ENCODE assay signal across 1 cellular context in the genomic region with DNA sequence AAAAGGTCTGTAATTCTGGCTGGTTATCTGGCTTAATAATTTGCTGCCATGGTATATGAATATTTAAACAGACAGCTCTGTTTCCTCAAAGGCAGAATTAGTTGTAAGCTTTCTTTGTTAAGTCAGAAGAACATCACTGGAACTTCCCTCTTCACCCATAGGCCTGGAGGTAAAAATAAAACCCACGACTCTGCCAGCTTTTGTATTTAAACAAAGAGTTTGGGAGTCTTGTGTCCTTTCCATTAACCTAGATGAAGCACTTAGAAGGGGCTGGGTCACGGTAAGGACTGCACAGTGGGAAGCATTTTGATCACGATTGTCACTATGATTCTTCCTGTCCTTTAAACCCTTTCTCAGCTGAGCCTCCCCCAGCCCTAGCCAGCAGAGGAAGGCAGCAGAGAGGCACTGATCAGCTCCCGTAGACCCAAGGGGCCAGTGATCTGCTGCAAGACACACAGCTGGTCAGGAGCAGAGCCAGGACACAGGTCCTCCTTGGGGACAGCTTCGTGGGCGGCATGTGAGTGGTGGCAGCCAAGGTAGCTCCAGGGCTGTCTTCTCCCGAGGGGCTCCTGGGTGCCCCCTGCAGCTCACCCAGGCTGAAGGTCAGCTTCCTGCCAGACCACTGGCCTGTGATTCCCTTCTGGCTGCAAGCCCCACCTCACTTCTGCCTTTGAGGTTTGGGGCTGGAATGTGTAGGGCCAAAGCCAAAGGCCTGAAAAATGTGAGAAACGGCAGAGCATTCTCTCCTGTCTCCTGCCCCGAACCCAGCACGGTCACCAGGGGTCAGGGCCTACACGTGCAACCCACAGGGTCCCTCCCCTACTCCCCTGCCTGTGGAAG.
TF ChIP-seq lines count a peak whose summit lies in the region.

No MANE protein-coding gene starts in this region.

TF ChIP-seq in K562, 482 proteins besides CTCF, POLR2A, EP300 and RAD21 (continued from another document):
- TF ChIP-seq, protein P1, sequence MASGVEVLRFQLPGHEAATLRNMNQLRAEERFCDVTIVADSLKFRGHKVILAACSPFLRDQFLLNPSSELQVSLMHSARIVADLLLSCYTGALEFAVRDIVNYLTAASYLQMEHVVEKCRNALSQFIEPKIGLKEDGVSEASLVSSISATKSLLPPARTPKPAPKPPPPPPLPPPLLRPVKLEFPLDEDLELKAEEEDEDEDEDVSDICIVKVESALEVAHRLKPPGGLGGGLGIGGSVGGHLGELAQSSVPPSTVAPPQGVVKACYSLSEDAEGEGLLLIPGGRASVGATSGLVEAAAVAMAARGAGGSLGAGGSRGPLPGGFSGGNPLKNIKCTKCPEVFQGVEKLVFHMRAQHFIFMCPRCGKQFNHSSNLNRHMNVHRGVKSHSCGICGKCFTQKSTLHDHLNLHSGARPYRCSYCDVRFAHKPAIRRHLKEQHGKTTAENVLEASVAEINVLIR (CRISPR knock-in tag; IDR thresholded peaks at IDR 0.05) = peak; percentile 41; the same call in 1 of the 2 replicates
- peak; percentile 74; the same call in 1 of the 2 replicates for TF ChIP-seq BACH1 (tag; IDR thresholded peaks at IDR 0.05)
- 0 out of 2 replicates have a peak, but pooled peaks have one; percentile 18 for TF ChIP-seq JUND (IDR thresholded peaks at IDR 0.05; ENCODE audit: borderline replicate concordance, low read depth, low read length)
- no peak; the same call in 2 of the 3 replicates for TF ChIP-seq JUND (tag; IDR thresholded peaks at IDR 0.05; ENCODE audit: borderline replicate concordance, low read depth, low read length)
- peak; percentile 71; the same call in 1 of the 2 replicates for TF ChIP-seq ELF2 (CRISPR knock-in tag; IDR thresholded peaks at IDR 0.05)
- TF ChIP-seq ZNF79 (CRISPR knock-in tag; IDR thresholded peaks at IDR 0.05; ENCODE audit: low read depth) = peak; percentile 41; the same call in 1 of the 2 replicates
- TF ChIP-seq NR2C1 (IDR thresholded peaks at IDR 0.05) = no peak
- TF ChIP-seq NR2C1 (tag; IDR thresholded peaks at IDR 0.05) = no peak; the same call in 1 of the 2 replicates
- TF ChIP-seq ZNF431 (CRISPR knock-in tag; IDR thresholded peaks at IDR 0.05) = 0 out of 2 replicates have a peak, but pooled peaks have one; percentile 21
- TF ChIP-seq ZNF57 (CRISPR knock-in tag; IDR thresholded peaks at IDR 0.05) = 0 out of 2 replicates have a peak, but pooled peaks have one; percentile 34
- TF ChIP-seq, protein P2, sequence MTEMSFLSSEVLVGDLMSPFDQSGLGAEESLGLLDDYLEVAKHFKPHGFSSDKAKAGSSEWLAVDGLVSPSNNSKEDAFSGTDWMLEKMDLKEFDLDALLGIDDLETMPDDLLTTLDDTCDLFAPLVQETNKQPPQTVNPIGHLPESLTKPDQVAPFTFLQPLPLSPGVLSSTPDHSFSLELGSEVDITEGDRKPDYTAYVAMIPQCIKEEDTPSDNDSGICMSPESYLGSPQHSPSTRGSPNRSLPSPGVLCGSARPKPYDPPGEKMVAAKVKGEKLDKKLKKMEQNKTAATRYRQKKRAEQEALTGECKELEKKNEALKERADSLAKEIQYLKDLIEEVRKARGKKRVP (CRISPR knock-in tag; IDR thresholded peaks at IDR 0.05) = peak; percentile 69
- TF ChIP-seq, protein P3, sequence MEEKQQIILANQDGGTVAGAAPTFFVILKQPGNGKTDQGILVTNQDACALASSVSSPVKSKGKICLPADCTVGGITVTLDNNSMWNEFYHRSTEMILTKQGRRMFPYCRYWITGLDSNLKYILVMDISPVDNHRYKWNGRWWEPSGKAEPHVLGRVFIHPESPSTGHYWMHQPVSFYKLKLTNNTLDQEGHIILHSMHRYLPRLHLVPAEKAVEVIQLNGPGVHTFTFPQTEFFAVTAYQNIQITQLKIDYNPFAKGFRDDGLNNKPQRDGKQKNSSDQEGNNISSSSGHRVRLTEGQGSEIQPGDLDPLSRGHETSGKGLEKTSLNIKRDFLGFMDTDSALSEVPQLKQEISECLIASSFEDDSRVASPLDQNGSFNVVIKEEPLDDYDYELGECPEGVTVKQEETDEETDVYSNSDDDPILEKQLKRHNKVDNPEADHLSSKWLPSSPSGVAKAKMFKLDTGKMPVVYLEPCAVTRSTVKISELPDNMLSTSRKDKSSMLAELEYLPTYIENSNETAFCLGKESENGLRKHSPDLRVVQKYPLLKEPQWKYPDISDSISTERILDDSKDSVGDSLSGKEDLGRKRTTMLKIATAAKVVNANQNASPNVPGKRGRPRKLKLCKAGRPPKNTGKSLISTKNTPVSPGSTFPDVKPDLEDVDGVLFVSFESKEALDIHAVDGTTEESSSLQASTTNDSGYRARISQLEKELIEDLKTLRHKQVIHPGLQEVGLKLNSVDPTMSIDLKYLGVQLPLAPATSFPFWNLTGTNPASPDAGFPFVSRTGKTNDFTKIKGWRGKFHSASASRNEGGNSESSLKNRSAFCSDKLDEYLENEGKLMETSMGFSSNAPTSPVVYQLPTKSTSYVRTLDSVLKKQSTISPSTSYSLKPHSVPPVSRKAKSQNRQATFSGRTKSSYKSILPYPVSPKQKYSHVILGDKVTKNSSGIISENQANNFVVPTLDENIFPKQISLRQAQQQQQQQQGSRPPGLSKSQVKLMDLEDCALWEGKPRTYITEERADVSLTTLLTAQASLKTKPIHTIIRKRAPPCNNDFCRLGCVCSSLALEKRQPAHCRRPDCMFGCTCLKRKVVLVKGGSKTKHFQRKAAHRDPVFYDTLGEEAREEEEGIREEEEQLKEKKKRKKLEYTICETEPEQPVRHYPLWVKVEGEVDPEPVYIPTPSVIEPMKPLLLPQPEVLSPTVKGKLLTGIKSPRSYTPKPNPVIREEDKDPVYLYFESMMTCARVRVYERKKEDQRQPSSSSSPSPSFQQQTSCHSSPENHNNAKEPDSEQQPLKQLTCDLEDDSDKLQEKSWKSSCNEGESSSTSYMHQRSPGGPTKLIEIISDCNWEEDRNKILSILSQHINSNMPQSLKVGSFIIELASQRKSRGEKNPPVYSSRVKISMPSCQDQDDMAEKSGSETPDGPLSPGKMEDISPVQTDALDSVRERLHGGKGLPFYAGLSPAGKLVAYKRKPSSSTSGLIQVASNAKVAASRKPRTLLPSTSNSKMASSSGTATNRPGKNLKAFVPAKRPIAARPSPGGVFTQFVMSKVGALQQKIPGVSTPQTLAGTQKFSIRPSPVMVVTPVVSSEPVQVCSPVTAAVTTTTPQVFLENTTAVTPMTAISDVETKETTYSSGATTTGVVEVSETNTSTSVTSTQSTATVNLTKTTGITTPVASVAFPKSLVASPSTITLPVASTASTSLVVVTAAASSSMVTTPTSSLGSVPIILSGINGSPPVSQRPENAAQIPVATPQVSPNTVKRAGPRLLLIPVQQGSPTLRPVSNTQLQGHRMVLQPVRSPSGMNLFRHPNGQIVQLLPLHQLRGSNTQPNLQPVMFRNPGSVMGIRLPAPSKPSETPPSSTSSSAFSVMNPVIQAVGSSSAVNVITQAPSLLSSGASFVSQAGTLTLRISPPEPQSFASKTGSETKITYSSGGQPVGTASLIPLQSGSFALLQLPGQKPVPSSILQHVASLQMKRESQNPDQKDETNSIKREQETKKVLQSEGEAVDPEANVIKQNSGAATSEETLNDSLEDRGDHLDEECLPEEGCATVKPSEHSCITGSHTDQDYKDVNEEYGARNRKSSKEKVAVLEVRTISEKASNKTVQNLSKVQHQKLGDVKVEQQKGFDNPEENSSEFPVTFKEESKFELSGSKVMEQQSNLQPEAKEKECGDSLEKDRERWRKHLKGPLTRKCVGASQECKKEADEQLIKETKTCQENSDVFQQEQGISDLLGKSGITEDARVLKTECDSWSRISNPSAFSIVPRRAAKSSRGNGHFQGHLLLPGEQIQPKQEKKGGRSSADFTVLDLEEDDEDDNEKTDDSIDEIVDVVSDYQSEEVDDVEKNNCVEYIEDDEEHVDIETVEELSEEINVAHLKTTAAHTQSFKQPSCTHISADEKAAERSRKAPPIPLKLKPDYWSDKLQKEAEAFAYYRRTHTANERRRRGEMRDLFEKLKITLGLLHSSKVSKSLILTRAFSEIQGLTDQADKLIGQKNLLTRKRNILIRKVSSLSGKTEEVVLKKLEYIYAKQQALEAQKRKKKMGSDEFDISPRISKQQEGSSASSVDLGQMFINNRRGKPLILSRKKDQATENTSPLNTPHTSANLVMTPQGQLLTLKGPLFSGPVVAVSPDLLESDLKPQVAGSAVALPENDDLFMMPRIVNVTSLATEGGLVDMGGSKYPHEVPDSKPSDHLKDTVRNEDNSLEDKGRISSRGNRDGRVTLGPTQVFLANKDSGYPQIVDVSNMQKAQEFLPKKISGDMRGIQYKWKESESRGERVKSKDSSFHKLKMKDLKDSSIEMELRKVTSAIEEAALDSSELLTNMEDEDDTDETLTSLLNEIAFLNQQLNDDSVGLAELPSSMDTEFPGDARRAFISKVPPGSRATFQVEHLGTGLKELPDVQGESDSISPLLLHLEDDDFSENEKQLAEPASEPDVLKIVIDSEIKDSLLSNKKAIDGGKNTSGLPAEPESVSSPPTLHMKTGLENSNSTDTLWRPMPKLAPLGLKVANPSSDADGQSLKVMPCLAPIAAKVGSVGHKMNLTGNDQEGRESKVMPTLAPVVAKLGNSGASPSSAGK (IDR thresholded peaks at IDR 0.05) = peak; percentile 83
- peak; percentile 55; the same call in 1 of the 2 replicates for TF ChIP-seq ZNF586 (CRISPR knock-in tag; conservative IDR thresholded peaks at IDR 0.05)
- TF ChIP-seq, protein P4, sequence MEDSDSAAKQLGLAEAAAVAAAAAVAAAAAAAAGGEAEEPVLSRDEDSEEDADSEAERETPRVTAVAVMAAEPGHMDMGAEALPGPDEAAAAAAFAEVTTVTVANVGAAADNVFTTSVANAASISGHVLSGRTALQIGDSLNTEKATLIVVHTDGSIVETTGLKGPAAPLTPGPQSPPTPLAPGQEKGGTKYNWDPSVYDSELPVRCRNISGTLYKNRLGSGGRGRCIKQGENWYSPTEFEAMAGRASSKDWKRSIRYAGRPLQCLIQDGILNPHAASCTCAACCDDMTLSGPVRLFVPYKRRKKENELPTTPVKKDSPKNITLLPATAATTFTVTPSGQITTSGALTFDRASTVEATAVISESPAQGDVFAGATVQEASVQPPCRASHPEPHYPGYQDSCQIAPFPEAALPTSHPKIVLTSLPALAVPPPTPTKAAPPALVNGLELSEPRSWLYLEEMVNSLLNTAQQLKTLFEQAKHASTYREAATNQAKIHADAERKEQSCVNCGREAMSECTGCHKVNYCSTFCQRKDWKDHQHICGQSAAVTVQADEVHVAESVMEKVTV (CRISPR knock-in tag; IDR thresholded peaks at IDR 0.05) = no peak
- TF ChIP-seq, protein P5, sequence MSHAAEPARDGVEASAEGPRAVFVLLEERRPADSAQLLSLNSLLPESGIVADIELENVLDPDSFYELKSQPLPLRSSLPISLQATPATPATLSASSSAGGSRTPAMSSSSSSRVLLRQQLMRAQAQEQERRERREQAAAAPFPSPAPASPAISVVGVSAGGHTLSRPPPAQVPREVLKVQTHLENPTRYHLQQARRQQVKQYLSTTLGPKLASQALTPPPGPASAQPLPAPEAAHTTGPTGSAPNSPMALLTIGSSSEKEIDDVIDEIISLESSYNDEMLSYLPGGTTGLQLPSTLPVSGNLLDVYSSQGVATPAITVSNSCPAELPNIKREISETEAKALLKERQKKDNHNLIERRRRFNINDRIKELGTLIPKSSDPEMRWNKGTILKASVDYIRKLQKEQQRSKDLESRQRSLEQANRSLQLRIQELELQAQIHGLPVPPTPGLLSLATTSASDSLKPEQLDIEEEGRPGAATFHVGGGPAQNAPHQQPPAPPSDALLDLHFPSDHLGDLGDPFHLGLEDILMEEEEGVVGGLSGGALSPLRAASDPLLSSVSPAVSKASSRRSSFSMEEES (CRISPR knock-in tag; IDR thresholded peaks at IDR 0.05) = 0 out of 2 replicates have a peak, but pooled peaks have one; percentile 16
- TF ChIP-seq ZBTB17 (CRISPR knock-in tag; IDR thresholded peaks at IDR 0.05) = peak; percentile 88
- TF ChIP-seq CEBPB (tag; IDR thresholded peaks at IDR 0.05) = no peak
